ENCODE assay signal across 7 cellular contexts in genomic region chr20:5471866-5472265, GRCh38.
A peak's percentile ranks its signal among the peaks of the same experiment; 100 is the strongest.
DNase-seq lines count a peak whose midpoint lies in the region; ATAC-seq, FAIRE-seq and TF ChIP-seq lines count a peak whose summit lies in the region.
"Not testable (repeated sequence)": the region's sequence is repeated elsewhere in the genome, so short reads cannot be mapped to it uniquely, and the experiment has no call there.

No MANE protein-coding gene starts in this region.

- H3K36me3 ChIP-seq in GM23248 (ENCODE audit: low read depth); bronchial epithelial cell (ENCODE audit: control insufficient read depth, insufficient read depth, low read length); left ventricle myocardium inferior; HepG2 (replicated peaks in 1 of 2; ENCODE audit: control insufficient read depth in 1 of 2, insufficient read depth in 2 of 2, low read length in 2 of 2); testis (ENCODE audit: low read depth, missing control alignments); aorta (ENCODE audit: control insufficient read depth in 1 of 2, insufficient read depth in 2 of 2, low read length in 1 of 2): not testable (repeated sequence)

- TF ChIP-seq POLR2A in HepG2 (IDR thresholded peaks at IDR 0.05; ENCODE audit: insufficient read depth in 1 of 2, low read depth in 2 of 2, low read length in 2 of 2); testis (IDR thresholded peaks at IDR 0.05): not testable (repeated sequence)

- not testable (repeated sequence) for TF ChIP-seq EP300 in HepG2 (IDR thresholded peaks at IDR 0.05; ENCODE audit: low read depth in 2 of 2, low read length in 2 of 2); HepG2 (CRISPR knock-in tag; IDR thresholded peaks at IDR 0.05; ENCODE audit: borderline replicate concordance)

- CTCF ChIA-PET in HepG2 (lab: Yijun Ruan, JAX; ENCODE audit: low intra/inter-chr PET ratio, low total read pairs) = not testable (repeated sequence)

- H2AFZ ChIP-seq in GM23248 = peak overlapping the region; percentile 71; the same call in 1 of the 2 replicates
- H2AFZ ChIP-seq in HepG2 (ENCODE audit: low read length) = not testable (repeated sequence)

- TF ChIP-seq CTCF in bronchial epithelial cell (IDR thresholded peaks at IDR 0.05; ENCODE audit: insufficient read depth, low read length, severe bottlenecking); left ventricle myocardium inferior (IDR thresholded peaks at IDR 0.05; ENCODE audit: borderline replicate concordance); HepG2 (CRISPR knock-in tag; IDR thresholded peaks at IDR 0.05); testis (IDR thresholded peaks at IDR 0.05): not testable (repeated sequence)

- not testable (repeated sequence) for H4K20me1 ChIP-seq in GM23248 (ENCODE audit: insufficient read depth); HepG2 (ENCODE audit: insufficient read depth, low read length)

- H3K79me2 ChIP-seq in GM23248 (ENCODE audit: insufficient read depth); HepG2 (ENCODE audit: insufficient read depth, low read length): not testable (repeated sequence)

- H3K4me3 ChIP-seq in GM23248 (peak overlapping the region; percentile 55; the same call in 1 of the 2 replicates), left ventricle myocardium inferior (peak overlapping the region; percentile 44), testis (peak overlapping the region; percentile 34 to 48)
- not testable (repeated sequence) for H3K4me3 ChIP-seq in bronchial epithelial cell (ENCODE audit: low read depth, low read length); HepG2 (replicated peaks in 1 of 3; ENCODE audit: insufficient read depth in 1 of 3, low read depth in 2 of 3, low read length in 3 of 3); aorta (ENCODE audit: low read length in 2 of 2)

- H3F3A ChIP-seq in GM23248 (ENCODE audit: insufficient read depth) = not testable (repeated sequence)

- not testable (repeated sequence) for H3K4me1 ChIP-seq in GM23248 (ENCODE audit: insufficient read depth); left ventricle myocardium inferior; HepG2 (ENCODE audit: insufficient read depth, low read length); testis; aorta (ENCODE audit: control insufficient read depth in 1 of 2, insufficient read depth in 2 of 2, low read length in 2 of 2)

- 7 to 11% methylated on average over 4 of the region's 10 CpGs for WGBS in GM23248 (ENCODE audit: low coverage in 1 of 2, low lambda C conversion rate in 2 of 2, missing lambda C conversion rate in 2 of 2), 2 experiments
- 61% methylated on average over 4 of the region's 10 CpGs for WGBS in HepG2 (ENCODE audit: low lambda C conversion rate)
- WGBS in testis, 2 donors = 42 to 46% methylated on average over 4 to 6 of the region's 10 CpGs
- WGBS in aorta, 2 donors = 32 to 43% methylated on average over 4 of the region's 10 CpGs

- DNase-seq in GM23248; bronchial epithelial cell (ENCODE audit: low read depth); Right ventricle myocardium inferior (ENCODE audit: missing footprints); left ventricle myocardium inferior; HepG2 (ENCODE audit: low spot score); testis; aorta: not testable (repeated sequence)

- TF ChIP-seq RAD21 in HepG2 (CRISPR knock-in tag; IDR thresholded peaks at IDR 0.05) = not testable (repeated sequence)

- not testable (repeated sequence) for H3K9me3 ChIP-seq in GM23248 (ENCODE audit: low read depth); left ventricle myocardium inferior (replicated peaks); HepG2 (ENCODE audit: low read length); testis; aorta (ENCODE audit: control insufficient read depth, low read length)

- not testable (repeated sequence) for H3K9ac ChIP-seq in GM23248; HepG2 (ENCODE audit: insufficient read depth, low read depth, low read length)

- not testable (repeated sequence) for H3K27me3 ChIP-seq in GM23248 (replicated peaks; ENCODE audit: insufficient read depth); bronchial epithelial cell (ENCODE audit: control insufficient read depth, insufficient read depth, low read length); left ventricle myocardium inferior (ENCODE audit: low read depth); testis; aorta (ENCODE audit: control insufficient read depth in 1 of 2, insufficient read depth in 2 of 2, low read length in 1 of 2)
- peaks cover 0 to 13% of the 10 kb centered on the region in 2 experiments for H3K27me3 ChIP-seq in HepG2 (ENCODE audit: control insufficient read depth in 1 of 2, insufficient read depth in 2 of 2, low read length in 2 of 2)

- not testable (repeated sequence) for H3K4me2 ChIP-seq in GM23248 (ENCODE audit: unreplicated experiment); HepG2 (ENCODE audit: low read depth, low read length)

- in situ Hi-C loops in GM23248 (cut with MboI); HepG2 (cut with HindIII; ENCODE audit: extremely low pct_ligation_motif_present, low pct_unique_long_range_greater_than_20kb): not testable (repeated sequence)

- peak; percentile 91 for FAIRE-seq in bronchial epithelial cell (lab: Jason Lieb, UNC)
- not testable (repeated sequence) for FAIRE-seq in HepG2 (lab: Jason Lieb, UNC)

- intact Hi-C loops in Right ventricle myocardium inferior (cut with DNase I); left ventricle myocardium inferior (cut with micrococcal nuclease); HepG2 (cut with micrococcal nuclease; ENCODE audit: unreplicated experiment); testis (cut with DNase I; ENCODE audit: low total_unique reads); aorta (cut with DNase I): not testable (repeated sequence)

- ATAC-seq in Right ventricle myocardium inferior = peak; percentile 64
- peak; percentile 14; the same call in 2 of the 3 replicates for ATAC-seq in HepG2
- peak; percentile 8 for ATAC-seq in aorta (ENCODE audit: low FRiP score)

- POLR2A ChIA-PET in HepG2 (lab: Yijun Ruan, JAX) = not testable (repeated sequence)

- not testable (repeated sequence) for BruUV-seq in HepG2 (replicated peaks; lab: Mats Ljungman, UMichigan)

- not testable (repeated sequence) for H3K9me2 ChIP-seq in GM23248 (ENCODE audit: insufficient read depth)

- not testable (repeated sequence) for H3K27ac ChIP-seq in GM23248; left ventricle myocardium inferior (replicated peaks); HepG2 (ENCODE audit: extremely low read length, insufficient read depth, low read length); testis; aorta (ENCODE audit: low read depth in 1 of 2, low read length in 2 of 2)

Comparison
In these comparisons a context has a peak if more than half of its experiments do, and no peak if none do; other contexts are left out.
1. ATAC-seq: peak in every context shown above with its lines; median percentile 64 in Right ventricle myocardium inferior; 14 in HepG2; 8 in aorta.